11 cellular contexts compared by ENCODE assay signal in genomic region chr11:11391796-11392195, GRCh38. TPM values are rescaled to one million over a fixed set of nuclear protein-coding genes. Genes with fewer than 3 reads are reported as not detected.
DNase-seq lines count a peak whose midpoint lies in the region; ATAC-seq, FAIRE-seq and TF ChIP-seq lines count a peak whose summit lies in the region.
"Had no signal": no experiment of that assay in that cellular context is flagged by ENCODE, and none has a peak within 500 bp of the region (broad histone marks: within the 10 kb centered on the region; RNA-seq: fewer than 3 reads in every experiment).

No MANE protein-coding gene starts in this region.

- H3K36me3 ChIP-seq in astrocyte (ENCODE audit: insufficient read depth, low read length), result no peaks in the 10 kb centered on the region
- H3K36me3 ChIP-seq in kidney (ENCODE audit: control insufficient read depth in 1 of 2, insufficient read depth in 2 of 2, low read length in 2 of 2), result no peaks in the 10 kb centered on the region
- no peaks in the 10 kb centered on the region for H3K36me3 ChIP-seq in ovary
- H3K36me3 ChIP-seq: BE2C had no signal

- H4K20me1 ChIP-seq in astrocyte (ENCODE audit: insufficient read depth, low read length), result no peaks in the 10 kb centered on the region

- H3K9me3 ChIP-seq in astrocyte (ENCODE audit: insufficient read depth, low read depth, low read length) (no peaks in the 10 kb centered on the region), kidney (ENCODE audit: control insufficient read depth in 1 of 2, low read length in 2 of 2) (no peaks in the 10 kb centered on the region), ovary (no peaks in the 10 kb centered on the region)
- H3K9me3 ChIP-seq: BE2C had no signal

- DNase-seq in left ventricle myocardium superior (no peak), Right ventricle myocardium inferior (ENCODE audit: missing footprints) (no peak), astrocyte (ENCODE audit: low read depth) (peak; percentile 86), kidney (peak; percentile 83), HuH-7 (ENCODE audit: low spot score) (no peak), ovary (no peak)
- DNase-seq: activated CD4-positive, alpha-beta T cell treated with anti-CD3 and anti-CD28 coated beads for 1 hour; amygdala; BE2C had no signal

- H3K27me3 Mint-ChIP-seq in astrocyte (ENCODE audit: low read depth, unreplicated experiment), result peaks cover 16% of the 10 kb centered on the region

- H3K36me3 Mint-ChIP-seq in astrocyte (ENCODE audit: low read depth, unreplicated experiment), result no peaks in the 10 kb centered on the region

- TF ChIP-seq EP300 in ovary (IDR thresholded peaks at IDR 0.05), result no peak

- WGBS in ovary, 3 donors, result 37 to 50% (median 40%) methylated on average over 8 of the region's 8 CpGs

- no peak for TF ChIP-seq POLR2A in ovary (IDR thresholded peaks at IDR 0.05)

- no peak overlapping the region for H3K27ac Mint-ChIP-seq in astrocyte (ENCODE audit: unreplicated experiment)

- H3K4me3 Mint-ChIP-seq in astrocyte (ENCODE audit: unreplicated experiment), result no peak overlapping the region

- H2AFZ ChIP-seq in astrocyte (ENCODE audit: low read depth, low read length), result no peak overlapping the region

- H3K27ac ChIP-seq in astrocyte (ENCODE audit: low read depth, low read length) (peak overlapping the region; percentile 8), kidney (ENCODE audit: low read depth in 2 of 2, low read length in 2 of 2) (no peak overlapping the region), ovary (no peak overlapping the region)

- ATAC-seq in left ventricle myocardium superior (peak; percentile 14), Right ventricle myocardium inferior (no peak), HG03457 (IDR thresholded peaks at IDR 0.05; ENCODE audit: unreplicated experiment) (no peak), GM19395 (IDR thresholded peaks at IDR 0.05; ENCODE audit: unreplicated experiment) (no peak)

- intact Hi-C loops in left ventricle myocardium superior (cut with micrococcal nuclease), result no loop called here
- intact Hi-C loops in Right ventricle myocardium inferior (cut with DNase I), result no loop called here
- intact Hi-C loops in kidney (cut with DNase I), result no loop called here
- intact Hi-C loops in ovary (cut with DNase I), result no loop called here

- TF ChIP-seq CTCF in astrocyte (IDR thresholded peaks at IDR 0.05; ENCODE audit: insufficient read depth, low read depth, low read length) (no peak), kidney (IDR thresholded peaks at IDR 0.05; ENCODE audit: borderline replicate concordance, extremely low read depth, insufficient read depth) (no peak), ovary (IDR thresholded peaks at IDR 0.05) (no peak)

- no peaks in the 10 kb centered on the region for H3K79me2 ChIP-seq in astrocyte (ENCODE audit: insufficient read depth, low read length)

- H3K4me2 ChIP-seq in astrocyte (ENCODE audit: low read length), result peak overlapping the region; percentile 31

- H3K4me1 ChIP-seq in astrocyte (ENCODE audit: insufficient read depth, low read length) (peaks cover 21% of the 10 kb centered on the region), kidney (ENCODE audit: control insufficient read depth in 1 of 2, insufficient read depth in 1 of 2, low read depth in 1 of 2, low read length in 2 of 2) (peaks cover 10 to 19% of the 10 kb centered on the region in 2 donors), ovary (ENCODE audit: insufficient read depth) (peaks cover 2% of the 10 kb centered on the region)
- H3K4me1 ChIP-seq: BE2C had no signal

- H3K4me1 Mint-ChIP-seq in astrocyte (ENCODE audit: low read depth, unreplicated experiment), result peaks cover 13% of the 10 kb centered on the region

- H3K4me3 ChIP-seq in astrocyte (ENCODE audit: insufficient read depth, low read depth, low read length) (no peak overlapping the region), kidney (ENCODE audit: low read length in 2 of 2) (no peak overlapping the region), ovary (no peak overlapping the region)

- no peak overlapping the region for H3K9ac ChIP-seq in astrocyte (ENCODE audit: low read length)
- H3K9ac ChIP-seq in kidney (ENCODE audit: low read length in 2 of 2), result no peak overlapping the region

- H3K9me3 Mint-ChIP-seq in astrocyte (ENCODE audit: unreplicated experiment), result peaks cover 2% of the 10 kb centered on the region

- FAIRE-seq in astrocyte (lab: Jason Lieb, UNC) (peak; percentile 58), kidney (lab: Jason Lieb, UNC) (no peak)

- H3K27me3 ChIP-seq in astrocyte (ENCODE audit: insufficient read depth, low read length), result peaks cover 23% of the 10 kb centered on the region
- no peaks in the 10 kb centered on the region for H3K27me3 ChIP-seq in ovary
- H3K27me3 ChIP-seq: BE2C had no signal

RNA-seq across cellular contexts. Expression of gene CSNK2A3, which starts 38.7 kb away (rescaled TPM):
- 1.1 TPM for total RNA-seq in left ventricle myocardium superior
- total RNA-seq in Right ventricle myocardium inferior, result 0.62 TPM
- 1.7 and 2.7 TPM in 2 replicates for total RNA-seq in astrocyte
- 3.8 TPM for total RNA-seq in kidney
- not detected for polyA plus RNA-seq in kidney (ENCODE audit: insufficient read depth, low read depth, low replicate concordance)
- 1 to 10 TPM in 1 of 7 donors, under 1 TPM in 5, not detected in 1; 0.23 to 1.9 (median 0.48) TPM for total RNA-seq in ovary
- 1 to 10 TPM in 1 of 2 donors, under 1 TPM in 1; 0.22 to 2.4 TPM for polyA plus RNA-seq in ovary

Comparison
In these comparisons a context has a peak if more than half of its experiments do, and no peak if none do; other contexts are left out.
1. DNase-seq: peak in astrocyte (single experiment) and kidney (single experiment); none in left ventricle myocardium superior (single experiment), Right ventricle myocardium inferior (single experiment), HuH-7 (single experiment) and ovary (0 of 5).